In genomic region chr3:31532587-31533168, GRCh38 we compare ENCODE assay signal across 8 cellular contexts. TPM values are rescaled to one million over a fixed set of nuclear protein-coding genes. Genes with fewer than 3 reads are reported as not detected.
DNase-seq lines count a peak whose midpoint lies in the region; TF ChIP-seq lines count a peak whose summit lies in the region.

STT3B (plus strand) TSS chr3:31532925; CDS start chr3:31532999, 74 bp downstream.

- H3K9ac ChIP-seq in Loucy (ENCODE audit: low read depth, low read length, poor library complexity, severe bottlenecking): peak within 1 kb of the TSS; percentile 99

- peak within 1 kb of the TSS; percentile 97 for H3K4me2 ChIP-seq in Loucy (ENCODE audit: low read depth, low read length, poor library complexity, severe bottlenecking)

- peak; percentile 93 for DNase-seq in GM12865 (ENCODE audit: low read depth)
- peak; percentile 88 for DNase-seq in H7
- no peak for DNase-seq in T-helper 2 cell treated with Interferon-gamma antibody and Interleukin-4, amounts not matched to agents 5 μg/mL and 100 μg/mL, for 36 hours (ENCODE audit: low spot score)
- DNase-seq in T47D (ENCODE audit: low read depth in 1 of 2, low spot score in 1 of 2): peak; percentile 79 to 92
- peak; percentile 75 for DNase-seq in inferior parietal cortex (ENCODE audit: extremely low spot score)
- DNase-seq in stimulated activated CD4-positive, alpha-beta T cell treated with anti-CD3 and anti-CD28 coated beads, Interleukin-12 subunit alpha, Interleukin-12 subunit beta, amount 100 ng/mL, for 48 hours (ENCODE audit: low read depth in 2 of 3, low spot score in 1 of 3): peak; percentile 52 to 77 (median 67)
- DNase-seq in NCI-H1417 treated with DMSO at 0.1 percent for 48 hours (lab: John Stamatoyannopoulos, UW): no peak

- H3K27me3 ChIP-seq in H7 (ENCODE audit: control insufficient read depth, insufficient read depth, low read length) (no peaks in the 10 kb centered on the region), Loucy (ENCODE audit: insufficient read depth, low read length, poor library complexity, severe bottlenecking) (peaks cover 49% of the 10 kb centered on the region)

- H3K27ac Mint-ChIP-seq in T-helper 2 cell treated with Interferon-gamma antibody and Interleukin-4, amounts not matched to agents 5 μg/mL and 100 μg/mL, for 36 hours: peak within 1 kb of the TSS; percentile 99

- H2AFZ ChIP-seq in Loucy (ENCODE audit: low read length): no peak within 1 kb of the TSS

- H3K4me1 ChIP-seq in Loucy (ENCODE audit: insufficient read depth, low read length, poor library complexity, severe bottlenecking): peaks cover 35% of the 10 kb centered on the region

- TF ChIP-seq CTCF in GM12865 (IDR thresholded peaks at IDR 0.05; ENCODE audit: insufficient read depth, low read depth, low read length, missing control alignments) (no peak), Loucy (conservative IDR thresholded peaks at IDR 0.05; ENCODE audit: low read length) (no peak)

- in situ Hi-C loops in T47D (cut with HindIII; ENCODE audit: low pct_unique_long_range_greater_than_20kb, low sequenced_read_pairs): no loop called here

- H4K20me1 ChIP-seq in Loucy (ENCODE audit: insufficient read depth, low read length, poor library complexity, severe bottlenecking): peaks cover 37% of the 10 kb centered on the region

- no peaks in the 10 kb centered on the region for H3K27me3 Mint-ChIP-seq in T-helper 2 cell treated with Interferon-gamma antibody and Interleukin-4, amounts not matched to agents 5 μg/mL and 100 μg/mL, for 36 hours (ENCODE audit: low read depth)

- peaks cover 25% of the 10 kb centered on the region for H3K4me1 Mint-ChIP-seq in T-helper 2 cell treated with Interferon-gamma antibody and Interleukin-4, amounts not matched to agents 5 μg/mL and 100 μg/mL, for 36 hours (ENCODE audit: low read depth)

- H3K4me3 Mint-ChIP-seq in T-helper 2 cell treated with Interferon-gamma antibody and Interleukin-4, amounts not matched to agents 5 μg/mL and 100 μg/mL, for 36 hours: peak within 1 kb of the TSS; percentile 99

- peaks cover 26% of the 10 kb centered on the region for H3K36me3 Mint-ChIP-seq in T-helper 2 cell treated with Interferon-gamma antibody and Interleukin-4, amounts not matched to agents 5 μg/mL and 100 μg/mL, for 36 hours (ENCODE audit: low read depth)

- H3K9me3 ChIP-seq in Loucy (ENCODE audit: insufficient read depth, low read depth, low read length): no peaks in the 10 kb centered on the region

- no peaks in the 10 kb centered on the region for H3K9me2 ChIP-seq in Loucy (replicated peaks; ENCODE audit: low read depth, low read length)

- H3K79me2 ChIP-seq in Loucy (ENCODE audit: insufficient read depth, low read length): peaks cover 95% of the 10 kb centered on the region

- H3K4me3 ChIP-seq in GM12865 (ENCODE audit: low read depth, low read length) (peak within 1 kb of the TSS; percentile 97), H7 (ENCODE audit: insufficient read depth, low read depth, low read length) (peak within 1 kb of the TSS; percentile 86), Loucy (ENCODE audit: low read length, poor library complexity, severe bottlenecking) (peak within 1 kb of the TSS; percentile 88)

- H3K9me3 Mint-ChIP-seq in T-helper 2 cell treated with Interferon-gamma antibody and Interleukin-4, amounts not matched to agents 5 μg/mL and 100 μg/mL, for 36 hours: no peaks in the 10 kb centered on the region

- H3K36me3 ChIP-seq in H7 (replicated peaks; ENCODE audit: control insufficient read depth, insufficient read depth, low read length) (no peaks in the 10 kb centered on the region), Loucy (ENCODE audit: insufficient read depth, low read length) (peaks cover 41% of the 10 kb centered on the region)

- peaks cover 7% of the 10 kb centered on the region for H3F3A ChIP-seq in Loucy (ENCODE audit: low read depth)

RNA-seq across cellular contexts. Expression of gene STT3B, which starts in this region (rescaled TPM):
- total RNA-seq in H7 (2014; rRNA removed; shearing (Covaris generic)): 134 and 148 TPM in 2 replicates

Comparison
In these comparisons a context has a peak if more than half of its experiments do, and no peak if none do; other contexts are left out.
1. DNase-seq: peak in GM12865 (single experiment), H7 (single experiment), T47D (2 of 2), inferior parietal cortex (single experiment) and stimulated activated CD4-positive, alpha-beta T cell treated with anti-CD3 and anti-CD28 coated beads, Interleukin-12 subunit alpha, Interleukin-12 subunit beta, amount 100 ng/mL, for 48 hours (3 of 3); none in T-helper 2 cell treated with Interferon-gamma antibody and Interleukin-4, amounts not matched to agents 5 μg/mL and 100 μg/mL, for 36 hours (single experiment) and NCI-H1417 treated with DMSO at 0.1 percent for 48 hours (single experiment).
2. Peak in every context shown above with its lines, with median percentiles within 50 percentile points of each other: H3K4me3 ChIP-seq.